Comparison of ENCODE assay signal across 8 cellular contexts in genomic region chr1:59020151-59020997, GRCh38.
DNase-seq lines count a peak whose midpoint lies in the region; ATAC-seq and TF ChIP-seq lines count a peak whose summit lies in the region.

No MANE protein-coding gene starts in this region.

- H3K36me3 ChIP-seq in psoas muscle (ENCODE audit: insufficient read depth in 1 of 2, low read depth in 1 of 2): no peaks in the 10 kb centered on the region

- H3K9me3 ChIP-seq in psoas muscle: no peaks in the 10 kb centered on the region

- WGBS in psoas muscle, 3 donors: 19 to 49% (median 32%) methylated on average over 2 of the region's 2 CpGs

- H3K27ac ChIP-seq in psoas muscle: peak overlapping the region; percentile 83

- peaks cover 32% of the 10 kb centered on the region for H3K4me1 ChIP-seq in psoas muscle

- ATAC-seq in GM18519 (IDR thresholded peaks at IDR 0.05; ENCODE audit: low FRiP score, unreplicated experiment): peak; percentile 95
- peak; percentile 90 for ATAC-seq in HG02840 (IDR thresholded peaks at IDR 0.05; ENCODE audit: low FRiP score, unreplicated experiment)
- peak; percentile 65 to 81 (median 70) for ATAC-seq in psoas muscle

- H3K4me3 ChIP-seq in psoas muscle: peak overlapping the region; percentile 49

- H3K27me3 ChIP-seq in psoas muscle (ENCODE audit: insufficient read depth in 3 of 3, low read length in 2 of 3): no peaks in the 10 kb centered on the region

- DNase-seq in NCI-H69 (lab: John Stamatoyannopoulos, UW) (peak; percentile 11), activated T-cell treated with anti-CD3 and anti-CD28 coated beads for 4 hours (peak; percentile 20), fibroblast of peridontal ligament (ENCODE audit: extremely low read depth) (peak; percentile 84), psoas muscle (peak; percentile 58 to 70), T-helper 9 cell (no peak), NCI-H1694 treated with DMSO at 0.1 percent for 48 hours (lab: John Stamatoyannopoulos, UW) (no peak)

- no peak for TF ChIP-seq CTCF in psoas muscle (IDR thresholded peaks at IDR 0.05)

- intact Hi-C loops in psoas muscle (cut with DNase I): no loop called here

Comparison
In these comparisons a context has a peak if more than half of its experiments do, and no peak if none do; other contexts are left out.
1. DNase-seq: peak in NCI-H69 (single experiment), activated T-cell treated with anti-CD3 and anti-CD28 coated beads for 4 hours (single experiment), fibroblast of peridontal ligament (single experiment) and psoas muscle (2 of 2); none in T-helper 9 cell (single experiment) and NCI-H1694 treated with DMSO at 0.1 percent for 48 hours (single experiment).
2. Peak in every context shown above with its lines, with median percentiles within 50 percentile points of each other: ATAC-seq.